8 cellular contexts compared by ENCODE assay signal in genomic region chr1:206470692-206471414, GRCh38. TPM values are rescaled to one million over a fixed set of nuclear protein-coding genes. Genes with fewer than 3 reads are reported as not detected.
A peak's percentile ranks its signal among the peaks of the same experiment; 100 is the strongest.
DNase-seq lines count a peak whose midpoint lies in the region; ATAC-seq and TF ChIP-seq lines count a peak whose summit lies in the region.

No MANE protein-coding gene starts in this region.

- H3K9me3 ChIP-seq in iPS-18c (ENCODE audit: control insufficient read depth, insufficient read depth, low read length): no peaks in the 10 kb centered on the region

- no peaks in the 10 kb centered on the region for H3K9me3 Mint-ChIP-seq in activated naive CD8-positive, alpha-beta T cell treated with anti-CD3 and anti-CD28 coated beads, Interleukin-2, amount 10 ng/mL, durations not matched to agents 7 days and 5 days

- H3K4me3 ChIP-seq in iPS-18c (ENCODE audit: insufficient read depth, low read depth, low read length): peak overlapping the region; percentile 61

- H3K4me1 Mint-ChIP-seq in activated naive CD8-positive, alpha-beta T cell treated with anti-CD3 and anti-CD28 coated beads, Interleukin-2, amount 10 ng/mL, durations not matched to agents 7 days and 5 days: peaks cover 66% of the 10 kb centered on the region

- ATAC-seq in HG02759 (IDR thresholded peaks at IDR 0.05; ENCODE audit: unreplicated experiment): peak; percentile 35
- peak; percentile 72 for ATAC-seq in activated naive CD8-positive, alpha-beta T cell treated with anti-CD3 and anti-CD28 coated beads, Interleukin-2, amount 10 ng/mL, durations not matched to agents 7 days and 5 days (ENCODE audit: low read depth)

- peak overlapping the region; percentile 98 for H3K27ac Mint-ChIP-seq in activated naive CD8-positive, alpha-beta T cell treated with anti-CD3 and anti-CD28 coated beads, Interleukin-2, amount 10 ng/mL, durations not matched to agents 7 days and 5 days

- no peaks in the 10 kb centered on the region for H3K27me3 Mint-ChIP-seq in activated naive CD8-positive, alpha-beta T cell treated with anti-CD3 and anti-CD28 coated beads, Interleukin-2, amount 10 ng/mL, durations not matched to agents 7 days and 5 days

- DNase-seq in DMS53 (lab: John Stamatoyannopoulos, UW): peak; percentile 52
- no peak for DNase-seq in DMS53 treated with DMSO at 0.1 percent for 48 hours (lab: John Stamatoyannopoulos, UW; ENCODE audit: unreplicated experiment)
- peak; percentile 78 for DNase-seq in activated naive CD8-positive, alpha-beta T cell treated with anti-CD3 and anti-CD28 coated beads, Interleukin-2, amount 10 ng/mL, durations not matched to agents 7 days and 5 days
- peak; percentile 43 to 57 for DNase-seq in stimulated activated CD4-positive, alpha-beta T cell treated with anti-CD3 and anti-CD28 coated beads, Interleukin-2, amount 100 ng/mL, for 24 hours
- no peak for DNase-seq in NCI-H1436 treated with DMSO at 0.1 percent for 48 hours (lab: John Stamatoyannopoulos, UW)

- POLR2A ChIA-PET in activated naive CD8-positive, alpha-beta T cell treated with anti-CD3 and anti-CD28 coated beads, Interleukin-2, amount 10 ng/mL, durations not matched to agents 7 days and 5 days (lab: Charles Lee): interaction anchor here (0.6 to 2.6 kb wide), 16 partner anchors 9 to 144 kb away, joined by 3 to 11 read pairs (median 4); partner anchors contain the start of genes EIF2D and RASSF5

- peak overlapping the region; percentile 95 for H3K4me3 Mint-ChIP-seq in activated naive CD8-positive, alpha-beta T cell treated with anti-CD3 and anti-CD28 coated beads, Interleukin-2, amount 10 ng/mL, durations not matched to agents 7 days and 5 days

- H3K36me3 Mint-ChIP-seq in activated naive CD8-positive, alpha-beta T cell treated with anti-CD3 and anti-CD28 coated beads, Interleukin-2, amount 10 ng/mL, durations not matched to agents 7 days and 5 days: peaks cover 24% of the 10 kb centered on the region

TF ChIP-seq in PFSK-1, 5 proteins besides CTCF, POLR2A, EP300 and RAD21:
- TF ChIP-seq FOXP2 (optimal IDR thresholded peaks at IDR 0.05; ENCODE audit: borderline replicate concordance, extremely low read depth, extremely low read length, insufficient read depth): no peak
- TF ChIP-seq POLR2AphosphoS5 (IDR thresholded peaks at IDR 0.05; ENCODE audit: low read depth, low read length): peak; percentile 72
- TF ChIP-seq REST (IDR thresholded peaks at IDR 0.05; ENCODE audit: insufficient read depth in 1 of 2, low read depth in 2 of 2, low read length in 2 of 2): peak in 1 of 2 experiments; percentile 68; a peak in 1 of 4 replicates
- TF ChIP-seq SIN3A (IDR thresholded peaks at IDR 0.05; ENCODE audit: borderline replicate concordance, insufficient read depth, low read length): peak; percentile 97; the same call in 1 of the 2 replicates
- peak; percentile 79; the same call in 1 of the 2 replicates for TF ChIP-seq TAF1 (IDR thresholded peaks at IDR 0.05; ENCODE audit: borderline replicate concordance, insufficient read depth, low read length)

RNA-seq across cellular contexts. Expression of gene IKBKE, which starts 0.6 kb away (rescaled TPM):
- 30.0 TPM for polyA plus RNA-seq in PFSK-1 (2012; ENCODE audit: insufficient read length, low read depth)
- 10 to 100 TPM; 83.5 to 84.0 TPM for total RNA-seq in activated naive CD8-positive, alpha-beta T cell treated with anti-CD3 and anti-CD28 coated beads, Interleukin-2, amount 10 ng/mL, durations not matched to agents 7 days and 5 days

RNA-seq across cellular contexts. Expression of gene RASSF5, which starts 36.5 kb away (rescaled TPM):
- 2.0 TPM for polyA plus RNA-seq in PFSK-1 (2012; ENCODE audit: insufficient read length, low read depth)
- 100 to 1,000 TPM; 211 TPM for total RNA-seq in activated naive CD8-positive, alpha-beta T cell treated with anti-CD3 and anti-CD28 coated beads, Interleukin-2, amount 10 ng/mL, durations not matched to agents 7 days and 5 days

Comparison
In these comparisons a context has a peak if more than half of its experiments do, and no peak if none do; other contexts are left out.
1. DNase-seq: peak in DMS53 (single experiment), activated naive CD8-positive, alpha-beta T cell treated with anti-CD3 and anti-CD28 coated beads, Interleukin-2, amount 10 ng/mL, durations not matched to agents 7 days and 5 days (single experiment) and stimulated activated CD4-positive, alpha-beta T cell treated with anti-CD3 and anti-CD28 coated beads, Interleukin-2, amount 100 ng/mL, for 24 hours (2 of 2); none in DMS53 treated with DMSO at 0.1 percent for 48 hours (single experiment) and NCI-H1436 treated with DMSO at 0.1 percent for 48 hours (single experiment).